ENCODE assay signal across 10 cellular contexts in the genomic region with DNA sequence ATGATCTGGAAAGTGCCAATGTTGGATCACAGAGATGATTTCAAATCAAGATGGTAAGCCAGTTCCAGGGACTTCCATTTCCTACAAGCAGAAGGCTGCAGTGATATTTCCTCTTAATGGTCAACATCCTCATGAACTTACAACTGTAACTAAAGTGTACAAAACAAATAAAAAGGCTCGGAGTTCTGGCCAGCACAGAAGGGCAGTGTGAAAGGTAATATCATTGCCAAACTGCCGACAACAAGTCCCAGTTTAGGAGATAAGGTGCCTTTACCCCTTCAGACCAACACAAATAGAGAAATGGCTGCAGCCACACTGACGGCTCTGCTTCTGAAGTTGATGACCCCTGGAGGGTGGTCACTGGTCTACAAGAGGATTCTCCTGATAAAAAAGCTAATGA.
DNase-seq lines count a peak whose midpoint lies in the region; ATAC-seq, FAIRE-seq and TF ChIP-seq lines count a peak whose summit lies in the region.
"Had no signal": no experiment of that assay in that cellular context is flagged by ENCODE, and none has a peak within 500 bp of the region (broad histone marks: within the 10 kb centered on the region; RNA-seq: fewer than 3 reads in every experiment).

No MANE protein-coding gene starts in this region.

- H3K4me2 ChIP-seq in HepG2 (ENCODE audit: low read depth, low read length) = no peak overlapping the region
- no peak overlapping the region for H3K4me2 ChIP-seq in K562 (ENCODE audit: insufficient read depth, low read length)

- H3K27me3 ChIP-seq in liver (ENCODE audit: control insufficient read depth in 4 of 4, insufficient read depth in 4 of 4, low read length in 3 of 4) = no peaks in the 10 kb centered on the region
- H3K27me3 ChIP-seq in HepG2 (ENCODE audit: control insufficient read depth in 1 of 2, insufficient read depth in 2 of 2, low read length in 2 of 2) = peaks cover 2 to 3% of the 10 kb centered on the region in 2 experiments; a peak in 1 of 5 replicates
- no peaks in the 10 kb centered on the region; a peak in 1 of 5 replicates for H3K27me3 ChIP-seq in K562 (ENCODE audit: control insufficient read depth in 2 of 2, insufficient read depth in 2 of 2, low read length in 2 of 2)
- no peaks in the 10 kb centered on the region for H3K27me3 ChIP-seq in vagina

- FAIRE-seq in HepG2 (lab: Jason Lieb, UNC) (no peak), K562 (lab: Jason Lieb, UNC) (no peak)
- FAIRE-seq: bronchial epithelial cell had no signal

- H3K27ac ChIP-seq in liver (ENCODE audit: low read depth in 1 of 2, low read length in 2 of 2) (peak overlapping the region; percentile 72 to 78), HepG2 (ENCODE audit: extremely low read length, insufficient read depth, low read length) (no peak overlapping the region), K562 (ENCODE audit: extremely low read depth, low read depth, low read length) (no peak overlapping the region), vagina (peak overlapping the region; percentile 69)
- H3K27ac ChIP-seq: SK-N-MC had no signal

- ATAC-seq in HepG2 = no peak
- ATAC-seq in K562 = no peak
- ATAC-seq in mucosa of descending colon = peak; percentile 26
- no peak for ATAC-seq in GM21423 (IDR thresholded peaks at IDR 0.05; ENCODE audit: unreplicated experiment)

- TF ChIP-seq EP300 in HepG2 (IDR thresholded peaks at IDR 0.05; ENCODE audit: low read depth in 2 of 2, low read length in 2 of 2) = no peak
- TF ChIP-seq EP300 in HepG2 (CRISPR knock-in tag; IDR thresholded peaks at IDR 0.05; ENCODE audit: borderline replicate concordance) = no peak
- TF ChIP-seq EP300 in K562 (IDR thresholded peaks at IDR 0.05; ENCODE audit: low read length) = no peak

- H3K79me2 ChIP-seq in HepG2 (ENCODE audit: insufficient read depth, low read length) (no peaks in the 10 kb centered on the region), K562 (ENCODE audit: control insufficient read depth, insufficient read depth, low read length) (no peaks in the 10 kb centered on the region)

- H3K9me3 ChIP-seq in liver (ENCODE audit: control insufficient read depth in 4 of 4, low read length in 3 of 4) (no peaks in the 10 kb centered on the region), HepG2 (ENCODE audit: low read length) (no peaks in the 10 kb centered on the region), K562 (replicated peaks; ENCODE audit: control insufficient read depth, insufficient read depth, low read depth, low read length) (no peaks in the 10 kb centered on the region), mucosa of descending colon (no peaks in the 10 kb centered on the region), vagina (no peaks in the 10 kb centered on the region)

- TF ChIP-seq POLR2A in HepG2 (IDR thresholded peaks at IDR 0.05; ENCODE audit: insufficient read depth in 1 of 2, low read depth in 2 of 2, low read length in 2 of 2) (no peak), K562 (conservative IDR thresholded peaks at IDR 0.05) (no peak), vagina (IDR thresholded peaks at IDR 0.05) (no peak), erythroblast (IDR thresholded peaks at IDR 0.05; ENCODE audit: low read length) (no peak)

- BruUV-seq in HepG2 (replicated peaks; lab: Mats Ljungman, UMichigan) (no TSS peak), K562 (replicated peaks; lab: Mats Ljungman, UMichigan) (no TSS peak)

- H3K4me1 ChIP-seq in liver (ENCODE audit: control insufficient read depth in 4 of 4, insufficient read depth in 4 of 4, low read length in 3 of 4) (peaks cover 7 to 48% (median 28%) of the 10 kb centered on the region in 4 donors), HepG2 (ENCODE audit: insufficient read depth, low read length) (no peaks in the 10 kb centered on the region), K562 (replicated peaks in 1 of 2; ENCODE audit: control insufficient read depth in 2 of 2, insufficient read depth in 2 of 2, low read length in 2 of 2) (no peaks in the 10 kb centered on the region; a peak in 1 of 5 replicates), mucosa of descending colon (ENCODE audit: low read depth) (peaks cover 27% of the 10 kb centered on the region), vagina (peaks cover 89% of the 10 kb centered on the region)

- H4K20me1 ChIP-seq in HepG2 (ENCODE audit: insufficient read depth, low read length) (no peaks in the 10 kb centered on the region), K562 (replicated peaks; ENCODE audit: control insufficient read depth, insufficient read depth, low read length) (no peaks in the 10 kb centered on the region)

- TF ChIP-seq CTCF in liver (IDR thresholded peaks at IDR 0.05; ENCODE audit: low read depth, low read length, missing input control) = no peak
- TF ChIP-seq CTCF in HepG2 (CRISPR knock-in tag; IDR thresholded peaks at IDR 0.05) = no peak
- TF ChIP-seq CTCF in K562 (IDR thresholded peaks at IDR 0.05 in 2 of 3, conservative IDR thresholded peaks at IDR 0.05 in 1 of 3; ENCODE audit: insufficient read depth in 2 of 3, low read depth in 1 of 3, low read length in 3 of 3) = no peak
- TF ChIP-seq CTCF in mucosa of descending colon (IDR thresholded peaks at IDR 0.05) = no peak
- TF ChIP-seq CTCF in vagina (IDR thresholded peaks at IDR 0.05) = no peak

- intact Hi-C loops in HepG2 (cut with micrococcal nuclease; ENCODE audit: unreplicated experiment) (no loop called here), K562 (cut with micrococcal nuclease) (no loop called here), mucosa of descending colon (cut with DNase I, micrococcal nuclease) (no loop called here), vagina (cut with DNase I) (no loop called here)

- H3K36me3 ChIP-seq in liver (ENCODE audit: control insufficient read depth in 4 of 4, insufficient read depth in 3 of 4, low read depth in 1 of 4, low read length in 3 of 4) (no peaks in the 10 kb centered on the region), HepG2 (replicated peaks in 1 of 2; ENCODE audit: control insufficient read depth in 1 of 2, insufficient read depth in 2 of 2, low read length in 2 of 2) (no peaks in the 10 kb centered on the region), K562 (ENCODE audit: control insufficient read depth, insufficient read depth, low read length) (no peaks in the 10 kb centered on the region), mucosa of descending colon (ENCODE audit: low read depth) (no peaks in the 10 kb centered on the region), vagina (no peaks in the 10 kb centered on the region)

- in situ Hi-C loops in HepG2 (cut with HindIII; ENCODE audit: extremely low pct_ligation_motif_present, low pct_unique_long_range_greater_than_20kb) = no loop called here
- in situ Hi-C loops in K562 (cut with MboI) = no loop called here

- CTCF ChIA-PET in HepG2 (lab: Yijun Ruan, JAX; ENCODE audit: low intra/inter-chr PET ratio, low total read pairs) = no interaction called here
- CTCF ChIA-PET in K562 (lab: Yijun Ruan, JAX; ENCODE audit: low intra/inter-chr PET ratio) = no interaction called here

- no peak overlapping the region for H3K9ac ChIP-seq in liver (ENCODE audit: low read depth in 1 of 2, low read length in 2 of 2)
- H3K9ac ChIP-seq in HepG2 (ENCODE audit: insufficient read depth, low read depth, low read length) = no peak overlapping the region
- H3K9ac ChIP-seq in K562 (ENCODE audit: insufficient read depth in 1 of 2, low read depth in 2 of 2, low read length in 2 of 2) = no peak overlapping the region

- no peak for TF ChIP-seq RAD21 in liver (IDR thresholded peaks at IDR 0.05)
- TF ChIP-seq RAD21 in HepG2 (CRISPR knock-in tag; IDR thresholded peaks at IDR 0.05) = no peak
- TF ChIP-seq RAD21 in K562 (CRISPR knock-in tag; conservative IDR thresholded peaks at IDR 0.05 in 1 of 2, IDR thresholded peaks at IDR 0.05 in 1 of 2) = no peak

- POLR2A ChIA-PET in HepG2 (lab: Yijun Ruan, JAX) (no interaction called here), K562 (lab: Yijun Ruan, JAX) (no interaction called here)

- DNase-seq in HepG2 (ENCODE audit: low spot score) (no peak), K562 (ENCODE audit: extremely low read depth in 1 of 4, low spot score in 3 of 4) (no peak), mucosa of descending colon (no peak), vagina (ENCODE audit: extremely low spot score in 2 of 2) (no peak), erythroblast (lab: John Stamatoyannopoulos, UW) (no peak), SK-N-DZ (ENCODE audit: low spot score) (no peak)

- H3K9me1 ChIP-seq in K562 (ENCODE audit: control insufficient read depth, insufficient read depth, low read length) = no peaks in the 10 kb centered on the region

- no peak overlapping the region for H2AFZ ChIP-seq in HepG2 (ENCODE audit: low read length)
- H2AFZ ChIP-seq in K562 (ENCODE audit: low read depth, low read length) = no peak overlapping the region

- 8% methylated on average over 3 of the region's 3 CpGs for WGBS in liver
- 0% methylated on average over 3 of the region's 3 CpGs for WGBS in HepG2 (ENCODE audit: low lambda C conversion rate)
- 5% methylated on average over 3 of the region's 3 CpGs for WGBS in K562 (ENCODE audit: insufficient coverage, low coverage, missing lambda C conversion rate)

- H3K4me3 ChIP-seq in liver (ENCODE audit: low read depth in 1 of 3, low read length in 3 of 3) (no peak overlapping the region), HepG2 (replicated peaks in 1 of 3; ENCODE audit: insufficient read depth in 1 of 3, low read depth in 2 of 3, low read length in 3 of 3) (no peak overlapping the region), K562 (no peak overlapping the region), mucosa of descending colon (no peak overlapping the region), vagina (no peak overlapping the region)
- H3K4me3 ChIP-seq: SK-N-MC had no signal

TF ChIP-seq in liver, 16 proteins besides CTCF, POLR2A, EP300 and RAD21 (continues in another document):
- no peak for TF ChIP-seq HNF4G (IDR thresholded peaks at IDR 0.05)
- TF ChIP-seq FOXA2 (IDR thresholded peaks at IDR 0.05) = no peak
- TF ChIP-seq HNF4A (conservative IDR thresholded peaks at IDR 0.05) = peak in 1 of 2 donors; percentile 7
- no peak for TF ChIP-seq FOXA1 (IDR thresholded peaks at IDR 0.05)
- no peak for TF ChIP-seq YY1 (IDR thresholded peaks at IDR 0.05)

TF ChIP-seq in HepG2, 621 proteins besides CTCF, POLR2A, EP300 and RAD21 (continues in another document):
- no peak for TF ChIP-seq ZNF883 (CRISPR knock-in tag; IDR thresholded peaks at IDR 0.05; ENCODE audit: not compliant biosample characterization)

TF ChIP-seq in K562, 482 proteins besides CTCF, POLR2A, EP300 and RAD21:
- 0 out of 2 replicates have a peak, but pooled peaks have one; percentile 34 for TF ChIP-seq ZNF311 (CRISPR knock-in tag; IDR thresholded peaks at IDR 0.05)
- no peak for TF ChIP-seq GABPA (tag; conservative IDR thresholded peaks at IDR 0.05; ENCODE audit: low read depth)

Comparison
In these comparisons a context has a peak if more than half of its experiments do, and no peak if none do; other contexts are left out.
1. H3K27ac ChIP-seq: peak in liver (2 of 2) and vagina (single experiment); none in HepG2 (single experiment) and K562 (single experiment).